ENCODE assay signal across 3 cellular contexts in genomic region chr6:93388070-93388469, GRCh38. TPM values are rescaled to one million over a fixed set of nuclear protein-coding genes. Genes with fewer than 3 reads are reported as not detected.
"Had no signal": no experiment of that assay in that cellular context is flagged by ENCODE, and none has a peak within 500 bp of the region (broad histone marks: within the 10 kb centered on the region; RNA-seq: fewer than 3 reads in every experiment).

No MANE protein-coding gene starts in this region.

- DNase-seq: GDM1, GF-D8 had no signal

- H3K4me3 ChIP-seq: GM12878 had no signal

RNA-seq across cellular contexts. Expression of gene EPHA7, which starts 31.3 kb away (rescaled TPM):
- total RNA-seq: GM12878 had no signal
